19 cellular contexts compared by ENCODE assay signal in the genomic region with DNA sequence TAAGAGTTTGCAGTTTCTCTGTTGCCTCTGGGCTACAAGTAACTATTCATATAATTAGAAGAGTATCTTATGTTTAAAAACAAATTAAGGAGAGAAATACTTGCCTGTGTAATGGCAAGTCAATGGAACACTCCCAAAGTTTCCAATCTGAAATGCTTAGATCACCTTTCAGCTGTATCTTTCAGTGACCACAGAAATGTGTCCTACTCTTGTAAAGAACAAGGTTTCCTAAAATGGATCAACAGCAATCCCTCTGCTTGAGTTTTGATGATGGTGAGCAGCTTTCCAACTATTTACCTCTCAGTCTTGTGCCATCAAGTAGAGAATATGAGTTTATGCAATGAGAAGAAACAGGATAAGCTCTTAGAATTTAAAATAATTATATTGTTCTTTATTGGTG.
DNase-seq lines count a peak whose midpoint lies in the region; TF ChIP-seq lines count a peak whose summit lies in the region.
"Had no signal": no experiment of that assay in that cellular context is flagged by ENCODE, and none has a peak within 500 bp of the region (broad histone marks: within the 10 kb centered on the region; RNA-seq: fewer than 3 reads in every experiment).

No MANE protein-coding gene starts in this region.

- peak overlapping the region; percentile 60; the same call in 1 of the 2 replicates for H2AFZ ChIP-seq in SK-N-SH (ENCODE audit: low read depth)
- H2AFZ ChIP-seq in neural progenitor cell (replicated peaks) = no peak overlapping the region
- no peak overlapping the region for H2AFZ ChIP-seq in PC-9

- intact Hi-C loops in PC-9 (cut with micrococcal nuclease; ENCODE audit: unreplicated experiment) = no loop called here

- TF ChIP-seq EP300 in SK-N-SH (IDR thresholded peaks at IDR 0.05; ENCODE audit: borderline replicate concordance in 1 of 2, low read depth in 1 of 2, low read length in 1 of 2) = no peak

- POLR2A ChIA-PET in SK-N-SH (lab: Yijun Ruan, JAX) (no interaction called here), PC-9 (lab: Charles Lee; ENCODE audit: unreplicated experiment) (no interaction called here)

- H4K20me1 ChIP-seq in SK-N-SH (ENCODE audit: insufficient read depth) = no peaks in the 10 kb centered on the region
- H4K20me1 ChIP-seq in neural progenitor cell (ENCODE audit: low read depth) = no peaks in the 10 kb centered on the region
- no peaks in the 10 kb centered on the region for H4K20me1 ChIP-seq in PC-9 (ENCODE audit: insufficient read depth)

- CTCF ChIA-PET in SK-N-SH (lab: Yijun Ruan, JAX) (no interaction called here), PC-9 (lab: Charles Lee) (no interaction called here)

- H3K4me2 ChIP-seq in SK-N-SH (no peak overlapping the region), neural progenitor cell (peak overlapping the region; percentile 13), PC-9 (no peak overlapping the region)

- H3K4me1 ChIP-seq in SK-N-SH (ENCODE audit: control insufficient read depth in 1 of 2, insufficient read depth in 2 of 2, low read depth in 1 of 2, low read length in 1 of 2) (peaks cover 0 to 13% of the 10 kb centered on the region in 2 experiments; a peak in 2 of 4 replicates), endodermal cell (ENCODE audit: control insufficient read depth, insufficient read depth, low read length) (peaks cover 2% of the 10 kb centered on the region), neural progenitor cell (peaks cover 14% of the 10 kb centered on the region), PC-9 (replicated peaks; ENCODE audit: insufficient read depth) (no peaks in the 10 kb centered on the region)
- H3K4me1 ChIP-seq: BE2C had no signal

- TF ChIP-seq CTCF in SK-N-SH (IDR thresholded peaks at IDR 0.05) (no peak), endodermal cell (conservative IDR thresholded peaks at IDR 0.05) (no peak), neural progenitor cell (IDR thresholded peaks at IDR 0.05) (no peak), PC-9 (conservative IDR thresholded peaks at IDR 0.05) (no peak)

- H3K36me3 ChIP-seq in SK-N-SH (replicated peaks in 1 of 2; ENCODE audit: control insufficient read depth in 1 of 2, insufficient read depth in 2 of 2, low read length in 1 of 2) (peaks cover 0 to 3% of the 10 kb centered on the region in 2 experiments), endodermal cell (ENCODE audit: control insufficient read depth, insufficient read depth, low read length) (no peaks in the 10 kb centered on the region), neural progenitor cell (no peaks in the 10 kb centered on the region), PC-9 (ENCODE audit: low read depth) (no peaks in the 10 kb centered on the region)
- H3K36me3 ChIP-seq: BE2C had no signal

- H3K9me2 ChIP-seq in SK-N-SH (no peaks in the 10 kb centered on the region), PC-9 (ENCODE audit: insufficient read depth) (no peaks in the 10 kb centered on the region)

- H3K27me3 ChIP-seq in SK-N-SH (ENCODE audit: insufficient read depth) (no peaks in the 10 kb centered on the region), endodermal cell (ENCODE audit: control insufficient read depth, insufficient read depth, low read length, poor library complexity, severe bottlenecking) (no peaks in the 10 kb centered on the region), neural progenitor cell (no peaks in the 10 kb centered on the region), PC-9 (ENCODE audit: insufficient read depth, low read depth) (no peaks in the 10 kb centered on the region)
- H3K27me3 ChIP-seq: BE2C had no signal

- H3F3A ChIP-seq in SK-N-SH (replicated peaks; ENCODE audit: insufficient read depth) (peaks cover 23% of the 10 kb centered on the region), neural progenitor cell (ENCODE audit: low read depth) (no peaks in the 10 kb centered on the region), PC-9 (ENCODE audit: insufficient read depth, low read depth) (no peaks in the 10 kb centered on the region)

- TF ChIP-seq RAD21 in SK-N-SH (IDR thresholded peaks at IDR 0.05; ENCODE audit: low read length) = no peak

- peaks cover 39% of the 10 kb centered on the region for H3K36me3 Mint-ChIP-seq in endodermal cell (ENCODE audit: low read depth)
- peaks cover 2% of the 10 kb centered on the region for H3K36me3 Mint-ChIP-seq in neural progenitor cell

- H3K9ac ChIP-seq in SK-N-SH (no peak overlapping the region), endodermal cell (ENCODE audit: extremely low read depth, low read length, poor library complexity, severe bottlenecking) (no peak overlapping the region), neural progenitor cell (no peak overlapping the region)

- no TSS peak for BruUV-seq in PC-9 (replicated peaks; lab: Mats Ljungman, UMichigan)

- H3K4me1 Mint-ChIP-seq in endodermal cell = peaks cover 12% of the 10 kb centered on the region
- peaks cover 13% of the 10 kb centered on the region for H3K4me1 Mint-ChIP-seq in neural progenitor cell
- H3K4me1 Mint-ChIP-seq: CD8-positive, alpha-beta memory T cell; IgD-negative memory B cell had no signal

- H3K9me3 ChIP-seq in SK-N-SH (no peaks in the 10 kb centered on the region), endodermal cell (ENCODE audit: control insufficient read depth, low read length) (peaks cover 22% of the 10 kb centered on the region), neural progenitor cell (ENCODE audit: low read depth) (no peaks in the 10 kb centered on the region), PC-9 (ENCODE audit: insufficient read depth, low read depth) (peaks cover 4% of the 10 kb centered on the region; the same call in 1 of the 2 replicates)
- H3K9me3 ChIP-seq: BE2C had no signal

- H3K4me3 ChIP-seq in SK-N-SH (ENCODE audit: low read depth in 2 of 2, low read length in 1 of 2) (no peak overlapping the region), endodermal cell (ENCODE audit: low read length) (no peak overlapping the region), neural progenitor cell (no peak overlapping the region), PC-9 (no peak overlapping the region)

- H3K27me3 Mint-ChIP-seq in endodermal cell (ENCODE audit: insufficient read depth) (no peaks in the 10 kb centered on the region), neural progenitor cell (ENCODE audit: insufficient read depth, low read depth) (no peaks in the 10 kb centered on the region)
- H3K27me3 Mint-ChIP-seq: CD4-positive, CD25-positive, alpha-beta regulatory T cell; CD8-positive, alpha-beta memory T cell; IgD-negative memory B cell had no signal

- DNase-seq in SK-N-SH (no peak), endodermal cell (no peak), neural progenitor cell (ENCODE audit: low spot score) (no peak), PC-9 (no peak), activated T-cell treated with anti-CD3 and anti-CD28 coated beads for 4 hours (no peak), NCI-H187 treated with DMSO at 0.1 percent for 48 hours (lab: John Stamatoyannopoulos, UW) (no peak), GDM1 (lab: John Stamatoyannopoulos, UW) (no peak)
- DNase-seq: ACHN; BE2C; C1 segment of cervical spinal cord; CD4-positive, CD25-positive, alpha-beta regulatory T cell; CD8-positive, alpha-beta memory T cell; COR-L47; DMS 273 treated with DMSO at 0.1 percent for 48 hours; DMS53; DND-41; GOT3; HFFc6 had no signal

- H3K79me2 ChIP-seq in SK-N-SH (ENCODE audit: insufficient read depth) = no peaks in the 10 kb centered on the region
- no peaks in the 10 kb centered on the region for H3K79me2 ChIP-seq in neural progenitor cell (ENCODE audit: low read depth)
- no peaks in the 10 kb centered on the region for H3K79me2 ChIP-seq in PC-9 (ENCODE audit: low read depth)

- H3K9me3 Mint-ChIP-seq in endodermal cell (peaks cover 25% of the 10 kb centered on the region), neural progenitor cell (peaks cover 7% of the 10 kb centered on the region)
- H3K9me3 Mint-ChIP-seq: CD8-positive, alpha-beta memory T cell had no signal

- H3K27ac ChIP-seq in SK-N-SH (ENCODE audit: low read depth in 2 of 2, low read length in 1 of 2) (no peak overlapping the region), endodermal cell (ENCODE audit: low read depth, low read length) (no peak overlapping the region), neural progenitor cell (no peak overlapping the region), PC-9 (no peak overlapping the region)

- H3K27ac Mint-ChIP-seq in endodermal cell = peak overlapping the region; percentile 53
- H3K27ac Mint-ChIP-seq in neural progenitor cell = no peak overlapping the region
- H3K27ac Mint-ChIP-seq: CD4-positive, CD25-positive, alpha-beta regulatory T cell; CD8-positive, alpha-beta memory T cell; HFFc6; IgD-negative memory B cell had no signal

- H3K4me3 Mint-ChIP-seq in endodermal cell = no peak overlapping the region
- no peak overlapping the region for H3K4me3 Mint-ChIP-seq in neural progenitor cell
- H3K4me3 Mint-ChIP-seq: CD4-positive, CD25-positive, alpha-beta regulatory T cell; CD8-positive, alpha-beta memory T cell; HFFc6; IgD-negative memory B cell had no signal

TF ChIP-seq in SK-N-SH, 30 proteins besides CTCF, POLR2A, EP300 and RAD21:
- TF ChIP-seq NRF1 (IDR thresholded peaks at IDR 0.05; ENCODE audit: low read depth, low read length) (no peak), FOXJ3 (CRISPR knock-in tag; IDR thresholded peaks at IDR 0.05) (no peak), POLR2AphosphoS5 (IDR thresholded peaks at IDR 0.05; ENCODE audit: low read depth, low read length) (no peak), GABPA (IDR thresholded peaks at IDR 0.05; ENCODE audit: low read depth) (no peak), RXRA (IDR thresholded peaks at IDR 0.05; ENCODE audit: borderline replicate concordance, low read depth) (no peak), MEF2A (IDR thresholded peaks at IDR 0.05; ENCODE audit: borderline replicate concordance, low read depth) (no peak), TCF12 (IDR thresholded peaks at IDR 0.05) (no peak), NFIC (IDR thresholded peaks at IDR 0.05; ENCODE audit: borderline replicate concordance) (no peak)
- TF ChIP-seq, protein P1, sequence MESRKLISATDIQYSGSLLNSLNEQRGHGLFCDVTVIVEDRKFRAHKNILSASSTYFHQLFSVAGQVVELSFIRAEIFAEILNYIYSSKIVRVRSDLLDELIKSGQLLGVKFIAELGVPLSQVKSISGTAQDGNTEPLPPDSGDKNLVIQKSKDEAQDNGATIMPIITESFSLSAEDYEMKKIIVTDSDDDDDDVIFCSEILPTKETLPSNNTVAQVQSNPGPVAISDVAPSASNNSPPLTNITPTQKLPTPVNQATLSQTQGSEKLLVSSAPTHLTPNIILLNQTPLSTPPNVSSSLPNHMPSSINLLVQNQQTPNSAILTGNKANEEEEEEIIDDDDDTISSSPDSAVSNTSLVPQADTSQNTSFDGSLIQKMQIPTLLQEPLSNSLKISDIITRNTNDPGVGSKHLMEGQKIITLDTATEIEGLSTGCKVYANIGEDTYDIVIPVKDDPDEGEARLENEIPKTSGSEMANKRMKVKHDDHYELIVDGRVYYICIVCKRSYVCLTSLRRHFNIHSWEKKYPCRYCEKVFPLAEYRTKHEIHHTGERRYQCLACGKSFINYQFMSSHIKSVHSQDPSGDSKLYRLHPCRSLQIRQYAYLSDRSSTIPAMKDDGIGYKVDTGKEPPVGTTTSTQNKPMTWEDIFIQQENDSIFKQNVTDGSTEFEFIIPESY (IDR thresholded peaks at IDR 0.05; ENCODE audit: borderline replicate concordance, low read depth) = no peak
